1 cellular context compared by ENCODE assay signal in genomic region chr3:66997560-66998074, GRCh38.
A peak's percentile ranks its signal among the peaks of the same experiment; 100 is the strongest.
TF ChIP-seq lines count a peak whose summit lies in the region.

No MANE protein-coding gene starts in this region.

TF ChIP-seq in HEK293, 187 proteins besides CTCF, POLR2A, EP300 and RAD21 (continued from another document):
- TF ChIP-seq ZNF280D (tag by site-specific recombination; IDR thresholded peaks at IDR 0.05) (no peak), ZBTB17 (tag by site-specific recombination; IDR thresholded peaks at IDR 0.05) (peak; percentile 52), ZBTB7A (tag by site-specific recombination; IDR thresholded peaks at IDR 0.05; ENCODE audit: low read depth) (no peak), PRDM10 (tag by site-specific recombination; IDR thresholded peaks at IDR 0.05) (peak; percentile 59), ZNF335 (tag by site-specific recombination; conservative IDR thresholded peaks at IDR 0.05) (peak; percentile 38; the same call in 1 of the 2 replicates)
